In the genomic region with DNA sequence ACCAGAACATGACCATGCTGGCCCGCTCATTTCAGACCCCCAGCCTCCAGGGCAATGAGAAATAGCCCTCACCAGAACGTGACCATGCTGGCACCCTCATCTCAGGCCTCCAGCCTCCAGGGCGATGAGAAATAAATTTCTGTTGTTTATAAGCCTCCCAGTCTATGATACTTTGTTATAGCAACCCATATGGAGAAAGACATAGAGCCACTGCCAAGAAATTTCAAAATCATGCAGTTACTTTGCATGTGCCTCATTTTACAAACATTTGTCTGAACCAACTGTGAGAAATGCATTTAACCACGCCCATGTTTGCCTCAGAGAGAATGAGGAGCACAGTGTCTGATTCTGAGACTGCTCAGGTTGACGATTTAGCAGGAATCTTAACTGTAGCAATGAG, we compare ENCODE assay signal across 19 cellular contexts. TPM values are rescaled to one million over a fixed set of nuclear protein-coding genes. Genes with fewer than 3 reads are reported as not detected.
DNase-seq lines count a peak whose midpoint lies in the region; ATAC-seq and TF ChIP-seq lines count a peak whose summit lies in the region.
"Had no signal": no experiment of that assay in that cellular context is flagged by ENCODE, and none has a peak within 500 bp of the region (broad histone marks: within the 10 kb centered on the region; RNA-seq: fewer than 3 reads in every experiment).

No MANE protein-coding gene starts in this region.

- H3K27me3 ChIP-seq in upper lobe of right lung (no peaks in the 10 kb centered on the region), endodermal cell (ENCODE audit: control insufficient read depth, insufficient read depth, low read length, poor library complexity, severe bottlenecking) (no peaks in the 10 kb centered on the region)
- H3K27me3 ChIP-seq: gastrocnemius medialis, ovary had no signal

- no peak for TF ChIP-seq CTCF in upper lobe of right lung (IDR thresholded peaks at IDR 0.05)
- no peak for TF ChIP-seq CTCF in endodermal cell (conservative IDR thresholded peaks at IDR 0.05)

- DNase-seq in GM04504 (ENCODE audit: low read depth) (peak; percentile 81), RPMI7951 (ENCODE audit: low read depth) (peak; percentile 18), fibroblast of gingiva (ENCODE audit: low read depth) (peak; percentile 95), renal cortical epithelial cell (ENCODE audit: low read depth) (peak; percentile 9), mesenteric fat pad (ENCODE audit: low spot score) (no peak), upper lobe of right lung (no peak), endodermal cell (no peak)
- DNase-seq in activated CD8-positive, alpha-beta T cell treated with anti-CD3 and anti-CD28 coated beads, Interleukin-2, amount 10 ng/mL, durations not matched to agents 7 days and 5 days, result no peak
- DNase-seq: activated CD4-positive, alpha-beta T cell treated with anti-CD3 and anti-CD28 coated beads for 36 hours; activated T-cell treated with anti-CD3 and anti-CD28 coated beads, Interleukin-2, amount 50 U/mL, for 24 hours; cortex of kidney; gastrocnemius medialis; immature natural killer cell; NCI-H1417 treated with DMSO at 0.1 percent for 48 hours; RPMI8226 had no signal

- H3K4me1 Mint-ChIP-seq in activated CD8-positive, alpha-beta T cell treated with anti-CD3 and anti-CD28 coated beads, Interleukin-2, amount 10 ng/mL, durations not matched to agents 7 days and 5 days (ENCODE audit: low read depth), result no peaks in the 10 kb centered on the region
- H3K4me1 Mint-ChIP-seq in endodermal cell, result peaks cover 20% of the 10 kb centered on the region
- H3K4me1 Mint-ChIP-seq: activated CD4-positive, alpha-beta T cell treated with anti-CD3 and anti-CD28 coated beads for 36 hours; CD14-positive monocyte; immature natural killer cell had no signal

- peaks cover 5% of the 10 kb centered on the region for H3K27me3 Mint-ChIP-seq in activated CD8-positive, alpha-beta T cell treated with anti-CD3 and anti-CD28 coated beads, Interleukin-2, amount 10 ng/mL, durations not matched to agents 7 days and 5 days (ENCODE audit: low read depth)
- H3K27me3 Mint-ChIP-seq in endodermal cell (ENCODE audit: insufficient read depth), result no peaks in the 10 kb centered on the region

- intact Hi-C loops in upper lobe of right lung (cut with DNase I), result no loop called here

- H3K27ac ChIP-seq in upper lobe of right lung (no peak overlapping the region), endodermal cell (ENCODE audit: low read depth, low read length) (no peak overlapping the region)
- H3K27ac ChIP-seq: gastrocnemius medialis, ovary had no signal

- CTCF ChIA-PET in activated CD8-positive, alpha-beta T cell treated with anti-CD3 and anti-CD28 coated beads, Interleukin-2, amount 10 ng/mL, durations not matched to agents 7 days and 5 days (lab: Charles Lee), result no interaction called here

- H3K36me3 Mint-ChIP-seq in activated CD8-positive, alpha-beta T cell treated with anti-CD3 and anti-CD28 coated beads, Interleukin-2, amount 10 ng/mL, durations not matched to agents 7 days and 5 days (ENCODE audit: low read depth), result no peaks in the 10 kb centered on the region
- no peaks in the 10 kb centered on the region for H3K36me3 Mint-ChIP-seq in endodermal cell (ENCODE audit: low read depth)
- H3K36me3 Mint-ChIP-seq: CD14-positive monocyte, IgD-negative memory B cell, immature natural killer cell had no signal

- no peaks in the 10 kb centered on the region for H3K4me1 ChIP-seq in upper lobe of right lung
- H3K4me1 ChIP-seq in endodermal cell (ENCODE audit: control insufficient read depth, insufficient read depth, low read length), result no peaks in the 10 kb centered on the region
- H3K4me1 ChIP-seq: gastrocnemius medialis had no signal

- H3K4me3 Mint-ChIP-seq in activated CD8-positive, alpha-beta T cell treated with anti-CD3 and anti-CD28 coated beads, Interleukin-2, amount 10 ng/mL, durations not matched to agents 7 days and 5 days, result no peak overlapping the region
- H3K4me3 Mint-ChIP-seq in endodermal cell, result no peak overlapping the region
- H3K4me3 Mint-ChIP-seq: activated CD4-positive, alpha-beta T cell treated with anti-CD3 and anti-CD28 coated beads for 36 hours; activated T-cell treated with anti-CD3 and anti-CD28 coated beads, Interleukin-2, amount 50 U/mL, for 24 hours; CD14-positive monocyte; immature natural killer cell had no signal

- ATAC-seq in activated CD8-positive, alpha-beta T cell treated with anti-CD3 and anti-CD28 coated beads, Interleukin-2, amount 10 ng/mL, durations not matched to agents 7 days and 5 days, result no peak
- no peak for ATAC-seq in upper lobe of right lung
- ATAC-seq: activated CD4-positive, alpha-beta T cell treated with anti-CD3 and anti-CD28 coated beads for 36 hours; gastrocnemius medialis had no signal

- no peaks in the 10 kb centered on the region for H3K9me3 ChIP-seq in upper lobe of right lung
- H3K9me3 ChIP-seq in endodermal cell (ENCODE audit: control insufficient read depth, low read length), result no peaks in the 10 kb centered on the region
- H3K9me3 ChIP-seq: gastrocnemius medialis, ovary had no signal

- H3K9ac ChIP-seq in endodermal cell (ENCODE audit: extremely low read depth, low read length, poor library complexity, severe bottlenecking), result no peak overlapping the region

- WGBS in endodermal cell (ENCODE audit: insufficient coverage in 1 of 2, insufficient read length in 1 of 2), 2 experiments, result 89 to 91% methylated on average over 2 to 5 of the region's 5 CpGs

- no peak overlapping the region for H3K27ac Mint-ChIP-seq in activated CD8-positive, alpha-beta T cell treated with anti-CD3 and anti-CD28 coated beads, Interleukin-2, amount 10 ng/mL, durations not matched to agents 7 days and 5 days
- no peak overlapping the region for H3K27ac Mint-ChIP-seq in endodermal cell
- H3K27ac Mint-ChIP-seq: activated CD4-positive, alpha-beta T cell treated with anti-CD3 and anti-CD28 coated beads for 36 hours; activated T-cell treated with anti-CD3 and anti-CD28 coated beads, Interleukin-2, amount 50 U/mL, for 24 hours; CD14-positive monocyte; IgD-negative memory B cell; immature natural killer cell had no signal

- H3K9me3 Mint-ChIP-seq in activated CD8-positive, alpha-beta T cell treated with anti-CD3 and anti-CD28 coated beads, Interleukin-2, amount 10 ng/mL, durations not matched to agents 7 days and 5 days (ENCODE audit: insufficient read depth), result no peaks in the 10 kb centered on the region
- H3K9me3 Mint-ChIP-seq in endodermal cell, result no peaks in the 10 kb centered on the region
- H3K9me3 Mint-ChIP-seq: activated T-cell treated with anti-CD3 and anti-CD28 coated beads, Interleukin-2, amount 50 U/mL, for 24 hours; CD14-positive monocyte had no signal

- H3K4me3 ChIP-seq in upper lobe of right lung, result no peak overlapping the region
- H3K4me3 ChIP-seq in endodermal cell (ENCODE audit: low read length), result no peak overlapping the region
- H3K4me3 ChIP-seq: gastrocnemius medialis, ovary had no signal

- H3K36me3 ChIP-seq in upper lobe of right lung (no peaks in the 10 kb centered on the region), endodermal cell (ENCODE audit: control insufficient read depth, insufficient read depth, low read length) (no peaks in the 10 kb centered on the region)
- H3K36me3 ChIP-seq: gastrocnemius medialis, ovary had no signal

- POLR2A ChIA-PET in activated CD8-positive, alpha-beta T cell treated with anti-CD3 and anti-CD28 coated beads, Interleukin-2, amount 10 ng/mL, durations not matched to agents 7 days and 5 days (lab: Charles Lee), result no interaction called here

RNA-seq across cellular contexts. Expression of gene CYP39A1, which starts 15.5 kb away (rescaled TPM):
- total RNA-seq in RPMI7951 (2014; rRNA removed; shearing (Covaris generic)), result 1.8 and 2.3 TPM in 2 replicates
- total RNA-seq in renal cortical epithelial cell (0.69 and 5.2 TPM in 2 replicates), mesenteric fat pad (1.1 TPM), upper lobe of right lung (7.8 TPM), endodermal cell (1 to 10 TPM; 1.8 to 3.8 TPM)
- not detected for total RNA-seq in activated CD8-positive, alpha-beta T cell treated with anti-CD3 and anti-CD28 coated beads, Interleukin-2, amount 10 ng/mL, durations not matched to agents 7 days and 5 days
- polyA plus RNA-seq in endodermal cell (2013, experiment 1 of 2), result 2.5 TPM
- 4.0 TPM for polyA plus RNA-seq in endodermal cell (2013, experiment 2 of 2)
- total RNA-seq: activated CD4-positive, alpha-beta T cell treated with anti-CD3 and anti-CD28 coated beads for 36 hours; T-helper 2 cell treated with Interferon-gamma antibody and Interleukin-4, amounts not matched to agents 100 ng/mL and 5 ng/mL, for 36 hours had no signal
- polyA plus RNA-seq: CD14-positive monocyte, IgD-negative memory B cell, immature natural killer cell had no signal

RNA-seq across cellular contexts. Expression of gene SLC25A27, which starts 15.6 kb away (rescaled TPM):
- total RNA-seq in RPMI7951 (2014; rRNA removed; shearing (Covaris generic)), result 1.8 and 2.6 TPM in 2 replicates
- total RNA-seq in renal cortical epithelial cell (2.3 and 15.3 TPM in 2 replicates), mesenteric fat pad (12.9 TPM), upper lobe of right lung (17.8 TPM), endodermal cell (10 to 100 TPM; 12.8 to 18.1 TPM)
- total RNA-seq in activated CD8-positive, alpha-beta T cell treated with anti-CD3 and anti-CD28 coated beads, Interleukin-2, amount 10 ng/mL, durations not matched to agents 7 days and 5 days, result not detected
- 14.1 TPM for polyA plus RNA-seq in endodermal cell (2013, experiment 1 of 2)
- 8.4 TPM for polyA plus RNA-seq in endodermal cell (2013, experiment 2 of 2)
- total RNA-seq: T-helper 2 cell treated with Interferon-gamma antibody and Interleukin-4, amounts not matched to agents 100 ng/mL and 5 ng/mL, for 36 hours had no signal
- polyA plus RNA-seq: IgD-negative memory B cell, immature natural killer cell had no signal

RNA-seq across cellular contexts. Expression of gene TDRD6, which starts 50.5 kb away (rescaled TPM):
- not detected in 2 replicates for total RNA-seq in RPMI7951 (2014; rRNA removed; shearing (Covaris generic))
- total RNA-seq in renal cortical epithelial cell (under 0.01 and 0.35 TPM in 2 replicates), mesenteric fat pad (0.58 TPM), upper lobe of right lung (1.0 TPM), endodermal cell (under 1 TPM; 0.09 to 0.20 TPM)
- total RNA-seq in activated CD8-positive, alpha-beta T cell treated with anti-CD3 and anti-CD28 coated beads, Interleukin-2, amount 10 ng/mL, durations not matched to agents 7 days and 5 days, result not detected
- 0.04 TPM for polyA plus RNA-seq in endodermal cell (2013, experiment 1 of 2)
- 0.21 TPM for polyA plus RNA-seq in endodermal cell (2013, experiment 2 of 2)
- total RNA-seq: activated CD4-positive, alpha-beta T cell treated with anti-CD3 and anti-CD28 coated beads for 36 hours; T-helper 2 cell treated with Interferon-gamma antibody and Interleukin-4, amounts not matched to agents 100 ng/mL and 5 ng/mL, for 36 hours had no signal
- polyA plus RNA-seq: IgD-negative memory B cell, immature natural killer cell had no signal

Comparison
In these comparisons a context has a peak if more than half of its experiments do, and no peak if none do; other contexts are left out.
1. DNase-seq: peak in GM04504 (single experiment), RPMI7951 (single experiment), fibroblast of gingiva (single experiment) and renal cortical epithelial cell (single experiment); none in mesenteric fat pad (single experiment), activated CD8-positive, alpha-beta T cell treated with anti-CD3 and anti-CD28 coated beads, Interleukin-2, amount 10 ng/mL, durations not matched to agents 7 days and 5 days (single experiment), upper lobe of right lung (single experiment) and endodermal cell (single experiment).